ENCODE assay signal across 8 cellular contexts in the genomic region with DNA sequence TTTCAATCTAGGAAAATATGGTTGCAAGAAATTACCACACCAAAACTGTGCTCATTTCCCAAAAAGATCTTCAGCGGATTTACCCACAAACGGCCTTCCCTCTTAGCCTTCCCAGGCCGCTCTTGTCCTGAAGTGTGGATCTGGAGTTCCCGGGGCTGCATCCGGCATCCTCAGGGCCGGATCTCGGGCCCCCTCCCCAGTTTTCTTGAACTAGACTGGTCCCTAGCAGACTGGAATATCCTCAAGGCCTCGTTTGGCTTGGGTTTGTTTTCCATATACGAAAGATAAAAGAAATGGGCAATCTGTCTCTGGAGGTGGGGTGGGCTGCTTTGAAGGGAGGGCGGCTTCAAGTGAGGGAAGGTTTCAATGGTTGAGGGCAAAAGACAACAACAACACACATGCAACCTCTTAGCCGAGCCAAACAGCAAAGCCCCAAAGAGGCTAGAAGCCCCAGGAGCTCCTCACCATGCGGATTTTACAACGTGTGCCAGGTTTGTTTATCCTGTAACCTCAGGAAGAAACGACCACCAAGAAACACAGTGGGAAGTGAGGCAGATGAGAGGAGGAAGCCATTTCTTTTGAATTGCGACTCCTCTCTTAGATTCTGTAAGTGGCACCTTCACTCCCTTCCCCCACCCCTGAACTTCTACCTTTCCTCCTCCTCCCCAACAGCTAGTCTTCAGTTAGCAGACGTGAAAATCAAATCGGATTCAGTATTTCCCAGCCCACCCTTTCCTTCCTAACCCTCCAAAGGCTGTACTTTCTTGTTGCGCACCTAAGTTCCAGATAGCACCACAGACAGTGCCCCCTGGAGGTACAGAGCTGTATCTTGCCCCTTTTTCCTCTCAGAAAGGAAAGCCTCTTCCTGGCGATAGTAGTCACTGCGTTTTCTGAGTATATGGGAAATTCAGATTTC. TPM values are rescaled to one million over a fixed set of nuclear protein-coding genes. Genes with fewer than 3 reads are reported as not detected.
DNase-seq lines count a peak whose midpoint lies in the region; ATAC-seq and TF ChIP-seq lines count a peak whose summit lies in the region.

No MANE protein-coding gene starts in this region.

- WGBS in tibial nerve, 2 donors = 71 to 73% methylated on average over 20 of the region's 20 CpGs

- peak overlapping the region; percentile 40; the same call in 1 of the 2 replicates for H3K9ac ChIP-seq in ES-I3 (ENCODE audit: low read depth, low read length)
- H3K9ac ChIP-seq in iPS-18a (ENCODE audit: low read length) = no peak overlapping the region

- H3K4me1 ChIP-seq in ES-I3 (ENCODE audit: insufficient read depth, low read length) = peaks cover 6% of the 10 kb centered on the region; the same call in 1 of the 2 replicates
- peaks cover 34% of the 10 kb centered on the region for H3K4me1 ChIP-seq in iPS-18a (ENCODE audit: control insufficient read depth, low read depth, low read length)
- peaks cover 0 to 9% (median 0%) of the 10 kb centered on the region in 4 donors for H3K4me1 ChIP-seq in tibial nerve
- H3K4me1 ChIP-seq in right atrium auricular region = peaks cover 0 to 3% of the 10 kb centered on the region in 2 donors

- H3K4me3 ChIP-seq in NB4 (ENCODE audit: low read depth, low read length) (no peak overlapping the region), iPS-18a (ENCODE audit: low read length) (peak overlapping the region; percentile 11), tibial nerve (no peak overlapping the region), right atrium auricular region (no peak overlapping the region)

- TF ChIP-seq CTCF in NB4 (IDR thresholded peaks at IDR 0.05; ENCODE audit: low read depth, low read length) = peak; percentile 74
- TF ChIP-seq CTCF in tibial nerve (IDR thresholded peaks at IDR 0.05) = no peak
- no peak for TF ChIP-seq CTCF in right atrium auricular region (IDR thresholded peaks at IDR 0.05)

- H3K9me3 ChIP-seq in ES-I3 (ENCODE audit: control insufficient read depth, insufficient read depth, low read length) (no peaks in the 10 kb centered on the region), iPS-18a (ENCODE audit: control insufficient read depth, low read depth, low read length) (no peaks in the 10 kb centered on the region), tibial nerve (no peaks in the 10 kb centered on the region), right atrium auricular region (no peaks in the 10 kb centered on the region)

- H3K27me3 ChIP-seq in iPS-18a (ENCODE audit: control insufficient read depth, insufficient read depth, low read length) = peaks cover 100% of the 10 kb centered on the region
- H3K27me3 ChIP-seq in tibial nerve = peaks cover 0 to 29% of the 10 kb centered on the region in 2 donors
- peaks cover 0 to 4% of the 10 kb centered on the region in 2 donors for H3K27me3 ChIP-seq in right atrium auricular region

- TF ChIP-seq POLR2A in NB4 (IDR thresholded peaks at IDR 0.05; ENCODE audit: extremely low read depth, insufficient read length) (no peak), tibial nerve (IDR thresholded peaks at IDR 0.05) (no peak)

- DNase-seq in NB4 (ENCODE audit: low read depth) = peak; percentile 25
- DNase-seq in stimulated activated CD4-positive, alpha-beta T cell treated with anti-CD3 and anti-CD28 coated beads, Interleukin-4, amount 100 ng/mL, for 4 hours = no peak
- DNase-seq in occipital lobe (lab: John Stamatoyannopoulos, UW) = no peak
- no peak for DNase-seq in tibial nerve (ENCODE audit: low spot score in 2 of 2)
- no peak for DNase-seq in right atrium auricular region (ENCODE audit: low spot score)

- H3K27ac ChIP-seq in iPS-18a (ENCODE audit: low read length) (no peak overlapping the region), tibial nerve (no peak overlapping the region), right atrium auricular region (no peak overlapping the region)

- ATAC-seq in GM21786 (IDR thresholded peaks at IDR 0.05; ENCODE audit: unreplicated experiment) = peak; percentile 64

- H3K36me3 ChIP-seq in ES-I3 (ENCODE audit: insufficient read depth, low read length) (no peaks in the 10 kb centered on the region), iPS-18a (ENCODE audit: control insufficient read depth, low read depth, low read length) (no peaks in the 10 kb centered on the region), tibial nerve (no peaks in the 10 kb centered on the region), right atrium auricular region (no peaks in the 10 kb centered on the region)

- TF ChIP-seq EP300 in tibial nerve (IDR thresholded peaks at IDR 0.05) = no peak

RNA-seq across cellular contexts. Expression of a gene that starts 2.6 kb away (rescaled TPM):
- total RNA-seq in occipital lobe (0.47 TPM), tibial nerve (not detected), right atrium auricular region (under 1 TPM in 1 of 2 donors, not detected in 1; 0.28 TPM)

RNA-seq across cellular contexts. Expression of a gene that starts 6.6 kb away (rescaled TPM):
- total RNA-seq in occipital lobe (not detected), tibial nerve (not detected), right atrium auricular region (not detected)
